Comparison of ENCODE assay signal across 9 cellular contexts in genomic region chr15:95024388-95024787, GRCh38.
DNase-seq lines count a peak whose midpoint lies in the region; ATAC-seq and TF ChIP-seq lines count a peak whose summit lies in the region.
"Had no signal": no experiment of that assay in that cellular context is flagged by ENCODE, and none has a peak within 500 bp of the region (broad histone marks: within the 10 kb centered on the region; RNA-seq: fewer than 3 reads in every experiment).

No MANE protein-coding gene starts in this region.

- peak in 1 of 5 donors; percentile 24 for DNase-seq in heart left ventricle
- no peak for DNase-seq in right cardiac atrium
- DNase-seq in RPMI8226 = peak; percentile 56
- DNase-seq in fibroblast of the aortic adventitia (ENCODE audit: low read depth) = peak; percentile 14
- no peak for DNase-seq in upper lobe of right lung
- DNase-seq in activated CD4-positive, alpha-beta memory T cell treated with anti-CD3 and anti-CD28 coated beads for 36 hours = no peak
- DNase-seq in activated CD4-positive, alpha-beta T cell treated with anti-CD3 and anti-CD28 coated beads for 48 hours = no peak
- DNase-seq in natural killer cell = no peak
- DNase-seq: DMS79 had no signal

- intact Hi-C loops in heart left ventricle (cut with DNase I) (loop anchor here in 7 of 10 donors (5.0 to 10.0 kb wide), 8 partner anchors 60 to 1330 kb away; no protein-coding TSS in a partner anchor), right cardiac atrium (cut with DNase I) (loop anchor here in 1 of 4 donors (10.0 kb wide), 1 partner anchor 230 kb away; no protein-coding TSS in a partner anchor), upper lobe of right lung (cut with DNase I) (loop anchor here (10.0 kb wide), 1 partner anchor 360 kb away; no protein-coding TSS in a partner anchor), natural killer cell (cut with micrococcal nuclease) (no loop called here)
- intact Hi-C loops in activated CD4-positive, alpha-beta memory T cell treated with anti-CD3 and anti-CD28 coated beads for 36 hours (cut with micrococcal nuclease) = loop anchor here (2.0 to 10.0 kb wide), 2 partner anchors 268 to 440 kb away; no protein-coding TSS in a partner anchor

- H3K27me3 ChIP-seq in heart left ventricle = no peaks in the 10 kb centered on the region
- no peaks in the 10 kb centered on the region for H3K27me3 ChIP-seq in right cardiac atrium (ENCODE audit: control insufficient read depth, insufficient read depth)
- no peaks in the 10 kb centered on the region for H3K27me3 ChIP-seq in upper lobe of right lung

- H3K27me3 Mint-ChIP-seq in activated CD4-positive, alpha-beta memory T cell treated with anti-CD3 and anti-CD28 coated beads for 36 hours = no peaks in the 10 kb centered on the region
- H3K27me3 Mint-ChIP-seq in natural killer cell (ENCODE audit: low read depth in 2 of 2) = peaks cover 0 to 7% of the 10 kb centered on the region in 2 donors

- POLR2A ChIA-PET in activated CD4-positive, alpha-beta memory T cell treated with anti-CD3 and anti-CD28 coated beads for 36 hours (lab: Charles Lee) = no interaction called here

- CTCF ChIA-PET in activated CD4-positive, alpha-beta memory T cell treated with anti-CD3 and anti-CD28 coated beads for 36 hours (lab: Charles Lee) = no interaction called here

- H3K36me3 Mint-ChIP-seq in activated CD4-positive, alpha-beta memory T cell treated with anti-CD3 and anti-CD28 coated beads for 36 hours = no peaks in the 10 kb centered on the region
- H3K36me3 Mint-ChIP-seq in natural killer cell = no peaks in the 10 kb centered on the region

- no peak overlapping the region for H3K4me3 ChIP-seq in heart left ventricle
- H3K4me3 ChIP-seq in right cardiac atrium (ENCODE audit: low read length) = no peak overlapping the region
- no peak overlapping the region for H3K4me3 ChIP-seq in fibroblast of the aortic adventitia (ENCODE audit: low read depth, low read length)
- no peak overlapping the region for H3K4me3 ChIP-seq in upper lobe of right lung

- H3K27ac Mint-ChIP-seq in activated CD4-positive, alpha-beta memory T cell treated with anti-CD3 and anti-CD28 coated beads for 36 hours = no peak overlapping the region
- no peak overlapping the region for H3K27ac Mint-ChIP-seq in natural killer cell

- H3K36me3 ChIP-seq in heart left ventricle (no peaks in the 10 kb centered on the region), upper lobe of right lung (no peaks in the 10 kb centered on the region)

- TF ChIP-seq CTCF in heart left ventricle (IDR thresholded peaks at IDR 0.05) = peak in 11 of 12 donors; percentile 19 to 54 (median 34)
- TF ChIP-seq CTCF in fibroblast of the aortic adventitia (IDR thresholded peaks at IDR 0.05; ENCODE audit: insufficient read depth, low read length) = peak; percentile 13
- peak; percentile 41 for TF ChIP-seq CTCF in upper lobe of right lung (IDR thresholded peaks at IDR 0.05)
- TF ChIP-seq CTCF in natural killer cell (IDR thresholded peaks at IDR 0.05) = no peak

- H3K4me1 Mint-ChIP-seq in activated CD4-positive, alpha-beta memory T cell treated with anti-CD3 and anti-CD28 coated beads for 36 hours (ENCODE audit: low read depth) = no peaks in the 10 kb centered on the region
- no peaks in the 10 kb centered on the region for H3K4me1 Mint-ChIP-seq in natural killer cell

- ATAC-seq in heart left ventricle (no peak), right cardiac atrium (no peak), upper lobe of right lung (no peak), natural killer cell (no peak)

- 35 to 48% (median 40%) methylated on average over 2 of the region's 2 CpGs for WGBS in heart left ventricle, 4 donors
- WGBS in right cardiac atrium = 56% methylated on average over 2 of the region's 2 CpGs

- H3K27ac ChIP-seq in heart left ventricle = no peak overlapping the region
- no peak overlapping the region for H3K27ac ChIP-seq in right cardiac atrium (ENCODE audit: low read length)
- no peak overlapping the region for H3K27ac ChIP-seq in upper lobe of right lung

- H3K4me1 ChIP-seq in heart left ventricle (peaks cover 0 to 1% (median 0%) of the 10 kb centered on the region in 12 donors), right cardiac atrium (ENCODE audit: control insufficient read depth, insufficient read depth, low read length) (no peaks in the 10 kb centered on the region), upper lobe of right lung (peaks cover under 1% of the 10 kb centered on the region)

- no peak for TF ChIP-seq POLR2A in heart left ventricle (IDR thresholded peaks at IDR 0.05)

- no peak overlapping the region for H3K4me3 Mint-ChIP-seq in activated CD4-positive, alpha-beta memory T cell treated with anti-CD3 and anti-CD28 coated beads for 36 hours
- no peak overlapping the region for H3K4me3 Mint-ChIP-seq in natural killer cell

- H3K9me3 ChIP-seq in heart left ventricle (peaks cover 0 to 12% (median 5%) of the 10 kb centered on the region in 12 donors), right cardiac atrium (ENCODE audit: control insufficient read depth, low read length) (no peaks in the 10 kb centered on the region), upper lobe of right lung (no peaks in the 10 kb centered on the region)

- H3K9me3 Mint-ChIP-seq in activated CD4-positive, alpha-beta memory T cell treated with anti-CD3 and anti-CD28 coated beads for 36 hours = peaks cover 3% of the 10 kb centered on the region
- H3K9me3 Mint-ChIP-seq in natural killer cell = peaks cover 0 to 3% of the 10 kb centered on the region in 2 donors

Comparison
In these comparisons a context has a peak if more than half of its experiments do, and no peak if none do; other contexts are left out.
1. DNase-seq: peak in RPMI8226 (single experiment) and fibroblast of the aortic adventitia (single experiment); none in right cardiac atrium (0 of 3), upper lobe of right lung (single experiment), activated CD4-positive, alpha-beta memory T cell treated with anti-CD3 and anti-CD28 coated beads for 36 hours (single experiment), activated CD4-positive, alpha-beta T cell treated with anti-CD3 and anti-CD28 coated beads for 48 hours (single experiment) and natural killer cell (single experiment).